Comparison of ENCODE assay signal across 1 cellular context in the genomic region with DNA sequence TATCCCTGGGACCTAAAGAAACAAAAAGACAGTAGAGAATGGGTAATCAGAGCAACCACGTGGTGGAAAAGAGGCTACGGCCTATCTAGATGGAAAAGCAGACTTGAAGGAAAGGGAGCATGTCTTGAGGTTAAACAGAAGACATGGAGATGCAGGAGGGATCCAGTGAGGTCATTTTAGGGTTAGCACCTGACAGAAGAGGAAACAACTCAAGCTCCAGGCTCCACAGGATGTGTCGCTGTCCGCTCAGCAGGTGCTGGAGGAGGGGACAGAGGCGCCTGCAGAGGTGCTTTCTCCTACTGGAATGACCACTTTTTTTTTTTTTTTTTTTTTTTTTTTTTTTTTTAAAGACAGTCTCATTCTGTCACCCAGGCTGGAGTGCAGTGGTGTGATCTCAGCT.
TF ChIP-seq lines count a peak whose summit lies in the region.

No MANE protein-coding gene starts in this region.

TF ChIP-seq in GM23338, 12 proteins besides CTCF, POLR2A, EP300 and RAD21 (continued from another document):
- TF ChIP-seq EZH2phosphoT487 (IDR thresholded peaks at IDR 0.05; ENCODE audit: unreplicated experiment) = no peak
- no peak for TF ChIP-seq STAT1 (IDR thresholded peaks at IDR 0.05; ENCODE audit: unreplicated experiment)
